Comparison of ENCODE assay signal across 30 cellular contexts in genomic region chr14:71675902-71676291, GRCh38.
A peak's percentile ranks its signal among the peaks of the same experiment; 100 is the strongest.
DNase-seq lines count a peak whose midpoint lies in the region; ATAC-seq and TF ChIP-seq lines count a peak whose summit lies in the region.
"Had no signal": no experiment of that assay in that cellular context is flagged by ENCODE, and none has a peak within 500 bp of the region (broad histone marks: within the 10 kb centered on the region; RNA-seq: fewer than 3 reads in every experiment).

No MANE protein-coding gene starts in this region.

- H3K4me1 Mint-ChIP-seq in H9 (peaks cover 26 to 28% of the 10 kb centered on the region in 2 experiments), chondrocyte (ENCODE audit: low read depth) (peaks cover 19% of the 10 kb centered on the region)
- H3K4me1 Mint-ChIP-seq: stimulated activated memory B cell treated with anti-CD40 and anti-IgM and Interleukin-4, amounts not matched to agents 10 μg/mL and 1 μg/mL and 100 μg/mL, for 72 hours had no signal

- TF ChIP-seq CTCF in H9 (conservative IDR thresholded peaks at IDR 0.05) (no peak), chondrocyte (IDR thresholded peaks at IDR 0.05) (no peak), osteoblast (IDR thresholded peaks at IDR 0.05; ENCODE audit: extremely low read depth, low read depth, low read length) (no peak)

- peaks cover 17 to 20% of the 10 kb centered on the region in 2 experiments for H3K9me3 Mint-ChIP-seq in H9
- H3K9me3 Mint-ChIP-seq in chondrocyte (ENCODE audit: low read depth): peaks cover 7% of the 10 kb centered on the region
- H3K9me3 Mint-ChIP-seq: activated T-helper 2 cell treated with anti-CD3 and anti-CD28 coated beads, Interferon-gamma antibody, Interleukin-2, Interleukin-4, amounts not matched to agents 10 μg/mL and 5 μg/mL and 100 μg/mL, durations not matched to agents 14 hours and 24 hours and 36 hours; stimulated activated memory B cell treated with anti-CD40 and anti-IgM and Interleukin-4, amounts not matched to agents 10 μg/mL and 1 μg/mL and 100 μg/mL, for 72 hours had no signal

- H3K9ac ChIP-seq in H9 (ENCODE audit: extremely low read depth, insufficient read length, low read length): no peak overlapping the region
- H3K9ac ChIP-seq: BLaER1 had no signal

- H3K36me3 Mint-ChIP-seq in H9 (ENCODE audit: insufficient read depth in 1 of 3, low read depth in 3 of 3) (peaks cover 50 to 70% (median 61%) of the 10 kb centered on the region in 3 experiments), chondrocyte (ENCODE audit: low read depth) (peaks cover 49% of the 10 kb centered on the region)

- H3K27me3 ChIP-seq in H9 (ENCODE audit: insufficient read depth, low read length) (no peaks in the 10 kb centered on the region), osteoblast (ENCODE audit: insufficient read depth, low read length) (no peaks in the 10 kb centered on the region)
- H3K27me3 ChIP-seq: BLaER1, SJCRH30 had no signal

- H3K4ac ChIP-seq in H9 (ENCODE audit: low read depth, low read length): no peak overlapping the region

- H3K4me3 Mint-ChIP-seq in H9 (peak overlapping the region in 1 of 2 experiments; percentile 3; a peak in 1 of 5 replicates), chondrocyte (ENCODE audit: unreplicated experiment) (no peak overlapping the region)
- H3K4me3 Mint-ChIP-seq: stimulated activated memory B cell treated with anti-CD40 and anti-IgM and Interleukin-4, amounts not matched to agents 10 μg/mL and 1 μg/mL and 100 μg/mL, for 72 hours had no signal

- H2BK12ac ChIP-seq in H9 (ENCODE audit: insufficient read length, low read depth, low read length): no peak overlapping the region

- H2AFZ ChIP-seq in H9 (ENCODE audit: low read length): no peak overlapping the region
- H2AFZ ChIP-seq in osteoblast (ENCODE audit: low read length): no peak overlapping the region

- H3K18ac ChIP-seq in H9 (ENCODE audit: insufficient read length, low read depth, low read length): no peak overlapping the region

- no peak overlapping the region for H4K8ac ChIP-seq in H9 (replicated peaks; ENCODE audit: insufficient read length, low read depth, low read length)

- H3K4me1 ChIP-seq in H9 (ENCODE audit: insufficient read depth, low read length) (peaks cover 2% of the 10 kb centered on the region), osteoblast (ENCODE audit: insufficient read depth, low read length) (peaks cover 13% of the 10 kb centered on the region)
- H3K4me1 ChIP-seq: BLaER1, prostate gland, SJCRH30 had no signal

- no peak overlapping the region for H3K4me3 ChIP-seq in osteoblast (ENCODE audit: insufficient read depth, low read length)
- H3K4me3 ChIP-seq: BLaER1, prostate gland, SJCRH30 had no signal

- H3K27me3 Mint-ChIP-seq in H9 (ENCODE audit: low read depth) (peaks cover 6% of the 10 kb centered on the region), chondrocyte (ENCODE audit: low read depth) (no peaks in the 10 kb centered on the region)
- H3K27me3 Mint-ChIP-seq: stimulated activated memory B cell treated with anti-CD40 and anti-IgM and Interleukin-4, amounts not matched to agents 10 μg/mL and 1 μg/mL and 100 μg/mL, for 72 hours had no signal

- no peak for DNase-seq in H9
- DNase-seq in M059J (ENCODE audit: low read depth): peak; percentile 32
- DNase-seq in chondrocyte (ENCODE audit: low spot score): no peak
- no peak for DNase-seq in osteoblast (ENCODE audit: insufficient read length, low spot score, missing footprints)
- no peak for DNase-seq in NCI-H187 treated with DMSO at 0.1 percent for 48 hours (lab: John Stamatoyannopoulos, UW)
- no peak for DNase-seq in NOMO-1 treated with DMSO at 0.1 percent for 48 hours (lab: John Stamatoyannopoulos, UW; ENCODE audit: unreplicated experiment)
- no peak for DNase-seq in occipital lobe (lab: John Stamatoyannopoulos, UW)
- DNase-seq: activated CD4-positive, alpha-beta T cell treated with anti-CD3 and anti-CD28 coated beads for 48 hours; activated CD8-positive, alpha-beta memory T cell treated with anti-CD3 and anti-CD28 coated beads for 24 hours; activated naive CD4-positive, alpha-beta T cell treated with anti-CD3 and anti-CD28 coated beads, Interleukin-2, amount 50 U/mL, for 16 hours; activated T-cell treated with anti-CD3 and anti-CD28 coated beads for 4 hours; GOT3; kidney; left ventricle myocardium superior; NCI-H1092 treated with DMSO at 0.1 percent for 48 hours; NCI-H1694 treated with DMSO at 0.1 percent for 48 hours; NCI-H2171; NCI-H510A; RPMI8226; SJCRH30; substantia nigra; T-helper 9 cell had no signal

- H3K14ac ChIP-seq in H9 (ENCODE audit: insufficient read depth, low read length): no peak overlapping the region

- peak overlapping the region; percentile 12 to 92 (median 74) for H3K27ac Mint-ChIP-seq in H9
- H3K27ac Mint-ChIP-seq in chondrocyte (ENCODE audit: unreplicated experiment): peak overlapping the region; percentile 29
- H3K27ac Mint-ChIP-seq: activated T-helper 2 cell treated with anti-CD3 and anti-CD28 coated beads, Interferon-gamma antibody, Interleukin-2, Interleukin-4, amounts not matched to agents 10 μg/mL and 5 μg/mL and 100 μg/mL, durations not matched to agents 14 hours and 24 hours and 36 hours; stimulated activated memory B cell treated with anti-CD40 and anti-IgM and Interleukin-4, amounts not matched to agents 10 μg/mL and 1 μg/mL and 100 μg/mL, for 72 hours had no signal

- no peaks in the 10 kb centered on the region for H3K9me3 ChIP-seq in H9 (ENCODE audit: control insufficient read depth, low read depth, low read length)
- H3K9me3 ChIP-seq in osteoblast (ENCODE audit: low read depth, low read length): no peaks in the 10 kb centered on the region
- H3K9me3 ChIP-seq: BLaER1, prostate gland, SJCRH30 had no signal

- H3K4me2 ChIP-seq in H9 (ENCODE audit: insufficient read depth, insufficient read length, low read length): no peak overlapping the region
- no peak overlapping the region for H3K4me2 ChIP-seq in osteoblast (ENCODE audit: insufficient read depth, low read length)
- H3K4me2 ChIP-seq: BLaER1 had no signal

- no peaks in the 10 kb centered on the region for H3K79me2 ChIP-seq in H9 (ENCODE audit: insufficient read depth, low read length)
- peaks cover 44% of the 10 kb centered on the region for H3K79me2 ChIP-seq in osteoblast (ENCODE audit: insufficient read depth, low read length)

- no peak overlapping the region for H2BK20ac ChIP-seq in H9 (ENCODE audit: low read depth, low read length, poor library complexity, severe bottlenecking)

- peak overlapping the region; percentile 79 for H3K27ac ChIP-seq in H9 (ENCODE audit: insufficient read length, low read depth, low read length)
- H3K27ac ChIP-seq in osteoblast (ENCODE audit: low read depth, low read length): peak overlapping the region; percentile 94
- H3K27ac ChIP-seq: BLaER1, prostate gland, SJCRH30, VCaP had no signal

- H3K23ac ChIP-seq in H9 (ENCODE audit: insufficient read length, low read depth, low read length): no peak overlapping the region

- no peak overlapping the region for H2BK15ac ChIP-seq in H9 (ENCODE audit: low read depth, low read length)

- H3K36me3 ChIP-seq in osteoblast (ENCODE audit: insufficient read depth, low read length): peaks cover 37% of the 10 kb centered on the region
- H3K36me3 ChIP-seq: prostate gland, SJCRH30 had no signal

- no peak overlapping the region for H4K5ac ChIP-seq in H9 (ENCODE audit: insufficient read length, low read depth, low read length)

- no peak overlapping the region for H4K91ac ChIP-seq in H9 (ENCODE audit: insufficient read length, low read depth, low read length)

- no CpG with 5 or more reads among the region's 5 CpGs for WGBS in H9 (ENCODE audit: extremely low coverage, insufficient read length, low lambda C conversion rate)

- H3T11ph ChIP-seq in H9 (ENCODE audit: low read length): no peak overlapping the region

- no peaks in the 10 kb centered on the region for H3K23me2 ChIP-seq in H9 (ENCODE audit: insufficient read length, low read depth, low read length, poor library complexity, severe bottlenecking)

- no peak overlapping the region for H2AK5ac ChIP-seq in H9 (ENCODE audit: insufficient read length, low read length)

- H2BK120ac ChIP-seq in H9 (ENCODE audit: low read depth, low read length, poor library complexity, severe bottlenecking): no peak overlapping the region

- no peak overlapping the region for H2BK5ac ChIP-seq in H9 (ENCODE audit: insufficient read length, low read length)

- H4K20me1 ChIP-seq in H9 (ENCODE audit: control insufficient read depth, insufficient read depth, insufficient read length) (no peaks in the 10 kb centered on the region), osteoblast (ENCODE audit: insufficient read depth, low read length) (no peaks in the 10 kb centered on the region)
- H4K20me1 ChIP-seq: BLaER1 had no signal

- H3K79me1 ChIP-seq in H9 (ENCODE audit: insufficient read depth, low read depth, low read length, poor library complexity, severe bottlenecking): no peaks in the 10 kb centered on the region

- no peak overlapping the region for H3K56ac ChIP-seq in H9 (ENCODE audit: insufficient read length, low read depth, low read length)

- ATAC-seq in GM21360 (IDR thresholded peaks at IDR 0.05; ENCODE audit: unreplicated experiment): no peak
- ATAC-seq: esophagus mucosa; left ventricle myocardium superior; sciatic nerve; stimulated activated memory B cell treated with anti-CD40 and anti-IgM and Interleukin-4, amounts not matched to agents 10 μg/mL and 1 μg/mL and 100 μg/mL, for 72 hours had no signal
